ENCODE assay signal across 12 cellular contexts in genomic region chr15:68775671-68776476, GRCh38. TPM values are rescaled to one million over a fixed set of nuclear protein-coding genes. Genes with fewer than 3 reads are reported as not detected.
DNase-seq lines count a peak whose midpoint lies in the region; ATAC-seq, FAIRE-seq and TF ChIP-seq lines count a peak whose summit lies in the region.
"Had no signal": no experiment of that assay in that cellular context is flagged by ENCODE, and none has a peak within 500 bp of the region (broad histone marks: within the 10 kb centered on the region; RNA-seq: fewer than 3 reads in every experiment).

No MANE protein-coding gene starts in this region.

- TF ChIP-seq EP300 in K562 (IDR thresholded peaks at IDR 0.05; ENCODE audit: low read length) = no peak

- peaks cover 31% of the 10 kb centered on the region; the same call in 2 of the 3 replicates for H3K36me3 ChIP-seq in K562 (ENCODE audit: control insufficient read depth, insufficient read depth, low read length)
- peaks cover 0 to 33% of the 10 kb centered on the region in 2 donors for H3K36me3 ChIP-seq in psoas muscle (ENCODE audit: insufficient read depth in 1 of 2, low read depth in 1 of 2)
- peaks cover 8% of the 10 kb centered on the region for H3K36me3 ChIP-seq in H7 (replicated peaks; ENCODE audit: control insufficient read depth, insufficient read depth, low read length)

- no peaks in the 10 kb centered on the region for H3K79me2 ChIP-seq in K562 (ENCODE audit: control insufficient read depth, insufficient read depth, low read length)

- H3K27me3 ChIP-seq in K562 (ENCODE audit: control insufficient read depth in 2 of 2, insufficient read depth in 2 of 2, low read length in 2 of 2) (peaks cover 0 to 3% of the 10 kb centered on the region in 2 experiments; a peak in 1 of 5 replicates), psoas muscle (ENCODE audit: insufficient read depth in 3 of 3, low read length in 2 of 3) (no peaks in the 10 kb centered on the region), H7 (ENCODE audit: control insufficient read depth, insufficient read depth, low read length) (no peaks in the 10 kb centered on the region)

- CTCF ChIA-PET in K562 (lab: Yijun Ruan, JAX; ENCODE audit: low intra/inter-chr PET ratio) = no interaction called here

- DNase-seq in C1 segment of cervical spinal cord (lab: John Stamatoyannopoulos, UW) = peak in 11 of 14 donors; percentile 33 to 83 (median 67)
- DNase-seq in K562 (ENCODE audit: extremely low read depth in 1 of 4, low spot score in 3 of 4) = no peak
- DNase-seq in iPS-NIHi11 (ENCODE audit: low spot score) = peak; percentile 1
- DNase-seq in psoas muscle = peak; percentile 79 to 92
- no peak for DNase-seq in HK-2 (ENCODE audit: unreplicated experiment)
- no peak for DNase-seq in H7
- no peak for DNase-seq in cerebellar cortex (ENCODE audit: low spot score)
- DNase-seq: COR-L47, NCI-H2081 had no signal

- intact Hi-C loops in K562 (cut with micrococcal nuclease) = no loop called here
- intact Hi-C loops in psoas muscle (cut with DNase I) = no loop called here

- 39% methylated on average over 7 of the region's 8 CpGs for WGBS in K562 (ENCODE audit: insufficient coverage, low coverage, missing lambda C conversion rate)
- WGBS in psoas muscle, 3 donors = 17 to 26% (median 22%) methylated on average over 8 of the region's 8 CpGs

- TF ChIP-seq RAD21 in K562 (CRISPR knock-in tag; conservative IDR thresholded peaks at IDR 0.05 in 1 of 2, IDR thresholded peaks at IDR 0.05 in 1 of 2) = no peak

- H3K9me1 ChIP-seq in K562 (ENCODE audit: control insufficient read depth, insufficient read depth, low read length) = no peaks in the 10 kb centered on the region

- TF ChIP-seq CTCF in K562 (IDR thresholded peaks at IDR 0.05 in 2 of 3, conservative IDR thresholded peaks at IDR 0.05 in 1 of 3; ENCODE audit: insufficient read depth in 2 of 3, low read depth in 1 of 3, low read length in 3 of 3) (no peak), psoas muscle (IDR thresholded peaks at IDR 0.05) (no peak)

- POLR2A ChIA-PET in K562 (lab: Yijun Ruan, JAX) = interaction anchor here (0.7 kb wide), 2 partner anchors 67 to 282 kb away, joined by 3 to 4 read pairs; no protein-coding TSS in a partner anchor

- no peaks in the 10 kb centered on the region for H3K4me1 ChIP-seq in K562 (replicated peaks in 1 of 2; ENCODE audit: control insufficient read depth in 2 of 2, insufficient read depth in 2 of 2, low read length in 2 of 2)
- H3K4me1 ChIP-seq in psoas muscle = peaks cover 6% of the 10 kb centered on the region

- no peak for FAIRE-seq in K562 (lab: Jason Lieb, UNC)

- BruUV-seq in K562 (replicated peaks; lab: Mats Ljungman, UMichigan) = no TSS peak

- TF ChIP-seq POLR2A in K562 (conservative IDR thresholded peaks at IDR 0.05) = no peak

- no peak overlapping the region for H3K9ac ChIP-seq in K562 (ENCODE audit: insufficient read depth in 1 of 2, low read depth in 2 of 2, low read length in 2 of 2)

- H3K27ac ChIP-seq in K562 (ENCODE audit: extremely low read depth, low read depth, low read length) = no peak overlapping the region
- peak overlapping the region; percentile 26 for H3K27ac ChIP-seq in psoas muscle
- H3K27ac ChIP-seq: HL-60 had no signal

- H3K9me3 ChIP-seq in K562 (replicated peaks; ENCODE audit: control insufficient read depth, insufficient read depth, low read depth, low read length) (no peaks in the 10 kb centered on the region), psoas muscle (no peaks in the 10 kb centered on the region)

- no peak overlapping the region for H3K4me3 ChIP-seq in K562
- H3K4me3 ChIP-seq in psoas muscle = no peak overlapping the region
- no peak overlapping the region for H3K4me3 ChIP-seq in H7 (ENCODE audit: insufficient read depth, low read depth, low read length)
- H3K4me3 ChIP-seq: lung had no signal

- H4K20me1 ChIP-seq in K562 (replicated peaks; ENCODE audit: control insufficient read depth, insufficient read depth, low read length) = no peaks in the 10 kb centered on the region

- no peak overlapping the region for H2AFZ ChIP-seq in K562 (ENCODE audit: low read depth, low read length)

- no peak overlapping the region for H3K4me2 ChIP-seq in K562 (ENCODE audit: insufficient read depth, low read length)

- in situ Hi-C loops in K562 (cut with MboI) = no loop called here

- ATAC-seq in K562 = no peak; the same call in 1 of the 3 replicates
- peak; percentile 70 to 75 (median 71) for ATAC-seq in psoas muscle
- ATAC-seq in HG03159 (IDR thresholded peaks at IDR 0.05; ENCODE audit: unreplicated experiment) = no peak

TF ChIP-seq in K562, 482 proteins besides CTCF, POLR2A, EP300 and RAD21:
- TF ChIP-seq MYNN (IDR thresholded peaks at IDR 0.05) = no peak
- TF ChIP-seq MYNN (CRISPR knock-in tag; IDR thresholded peaks at IDR 0.05) = no peak
- peak; percentile 38; the same call in 1 of the 2 replicates for TF ChIP-seq POLR2G (IDR thresholded peaks at IDR 0.05; ENCODE audit: low read depth, low read length)

RNA-seq across cellular contexts. Expression of gene ANP32A, which starts 44.8 kb away (rescaled TPM):
- 73.2 and 102 TPM in 2 replicates for total RNA-seq in K562 (2011; cell fraction: chromatin; rRNA removed; ENCODE audit: low replicate concordance)
- 44.5 and 49.1 TPM in 2 replicates for total RNA-seq in K562 (2011; cell fraction: nucleolus; rRNA removed)
- total RNA-seq in K562 (2011; cell fraction: nucleoplasm; rRNA removed) = 74.9 and 79.7 TPM in 2 replicates
- total RNA-seq in K562 (2014; rRNA removed) (149 and 155 TPM in 2 replicates), K562 (2014; rRNA removed; fragmentation: Illumina TruSeq; extraction: Trizol) (214 and 231 TPM in 2 replicates), K562 (2015; rRNA removed; fragmentation: Illumina TruSeq; extraction: Trizol) (213 and 234 TPM in 2 replicates), K562 (2021) (179 and 210 TPM in 2 replicates), psoas muscle (10 to 100 TPM; 56.7 to 89.2 (median 83.3) TPM)
- polyA plus RNA-seq in K562 (2011; rRNA removed) (101 and 158 TPM in 2 replicates), K562 (2014; fragmentation: Illumina TruSeq; extraction: Trizol) (514 and 656 TPM in 2 replicates), K562 (2014; fragmentation: Nextera tagmentation; extraction: Ambion mirVana) (10 to 100 TPM; 13.2 to 24.9 TPM), K562 (2014; rRNA removed) (262 and 274 TPM in 2 replicates), psoas muscle (10 to 100 TPM; 79.4 to 98.2 (median 89.6) TPM)
- 28.2 and 50.9 TPM in 2 replicates for polyA plus RNA-seq in K562 (2011; cell fraction: cytosol; rRNA removed)
- polyA plus RNA-seq in K562 (2011; cell fraction: nucleus; rRNA removed) = 25.3 and 41.5 TPM in 2 replicates
- polyA plus RNA-seq in K562 (2012) = 166 and 298 TPM in 2 replicates
- 111 and 126 TPM in 2 replicates for polyA minus RNA-seq in K562 (2011; rRNA and poly(A)+ RNA removed)
- 56.1 and 63.8 TPM in 2 replicates for polyA minus RNA-seq in K562 (2011; cell fraction: cytosol; rRNA and poly(A)+ RNA removed)
- 21.8 and 39.9 TPM in 2 replicates for polyA minus RNA-seq in K562 (2011; cell fraction: nucleus; rRNA and poly(A)+ RNA removed)
- total RNA-seq in H7 (2014; rRNA removed; shearing (Covaris generic)) = 107 and 138 TPM in 2 replicates

Comparison
In these comparisons a context has a peak if more than half of its experiments do, and no peak if none do; other contexts are left out.
1. DNase-seq: peak in C1 segment of cervical spinal cord (11 of 14), iPS-NIHi11 (single experiment) and psoas muscle (2 of 2); none in K562 (0 of 4), HK-2 (single experiment), H7 (single experiment) and cerebellar cortex (single experiment).
2. ATAC-seq: peak in psoas muscle (4 of 4); none in K562 (single experiment) and HG03159 (single experiment).